In genomic region chr5:68708156-68708841, GRCh38 we compare ENCODE assay signal across 16 cellular contexts.
"Had no signal": no experiment of that assay in that cellular context is flagged by ENCODE, and none has a peak within 500 bp of the region (broad histone marks: within the 10 kb centered on the region; RNA-seq: fewer than 3 reads in every experiment).

No MANE protein-coding gene starts in this region.

- ATAC-seq: activated CD4-positive, CD25-positive, alpha-beta regulatory T cell treated with anti-CD3 and anti-CD28 coated beads, Interleukin-2, amount 50 U/mL, for 24 hours; activated T-cell treated with anti-CD3 and anti-CD28 coated beads, Interleukin-2, amount 50 U/mL, for 4 hours; left colon; lower lobe of right lung; natural killer cell; stimulated activated memory B cell treated with anti-CD40 and anti-IgM and Interleukin-4, amounts not matched to agents 10 μg/mL and 1 μg/mL and 100 μg/mL, for 72 hours had no signal

- H3K27me3 ChIP-seq: tibial artery, uterus had no signal

- H3K27ac Mint-ChIP-seq: activated CD4-positive, alpha-beta T cell treated with anti-CD3 and anti-CD28 coated beads, Interleukin-2, amount 10 ng/mL, durations not matched to agents 7 days and 5 days; activated naive CD4-positive, alpha-beta T cell treated with anti-CD3 and anti-CD28 coated beads for 36 hours; natural killer cell; stimulated activated memory B cell treated with anti-CD40 and anti-IgM and Interleukin-4, amounts not matched to agents 10 μg/mL and 1 μg/mL and 100 μg/mL, for 72 hours had no signal

- H3K4me3 Mint-ChIP-seq: activated CD4-positive, alpha-beta T cell treated with anti-CD3 and anti-CD28 coated beads, Interleukin-2, amount 10 ng/mL, durations not matched to agents 7 days and 5 days; activated naive CD4-positive, alpha-beta T cell treated with anti-CD3 and anti-CD28 coated beads for 36 hours; activated T-cell treated with anti-CD3 and anti-CD28 coated beads, Interleukin-2, amount 50 U/mL, for 4 hours; natural killer cell; stimulated activated memory B cell treated with anti-CD40 and anti-IgM and Interleukin-4, amounts not matched to agents 10 μg/mL and 1 μg/mL and 100 μg/mL, for 72 hours had no signal

- H3K36me3 ChIP-seq: lower lobe of right lung, tibial artery, uterus had no signal

- H3K36me3 Mint-ChIP-seq: natural killer cell; stimulated activated memory B cell treated with anti-CD40 and anti-IgM and Interleukin-4, amounts not matched to agents 10 μg/mL and 1 μg/mL and 100 μg/mL, for 72 hours had no signal

- DNase-seq: activated CD4-positive, alpha-beta T cell treated with anti-CD3 and anti-CD28 coated beads, Interleukin-2, amount 10 ng/mL, durations not matched to agents 7 days and 5 days; activated CD8-positive, alpha-beta memory T cell treated with anti-CD3 and anti-CD28 coated beads, Interleukin-2, amount 50 U/mL, for 4 hours; activated naive CD4-positive, alpha-beta T cell treated with anti-CD3 and anti-CD28 coated beads for 36 hours; activated T-cell treated with anti-CD3 and anti-CD28 coated beads, Interleukin-2, amount 50 U/mL, for 4 hours; foreskin melanocyte; hypothalamus; islet precursor cell; left colon; lower lobe of right lung; natural killer cell; stimulated activated CD4-positive, alpha-beta T cell treated with anti-CD3 and anti-CD28 coated beads, Interleukin-4, amount 100 ng/mL, for 4 hours; T1000; tibial artery; uterus had no signal

- H3K27ac ChIP-seq: lower lobe of right lung, tibial artery, uterus had no signal

- H3K4me3 ChIP-seq: lower lobe of right lung, tibial artery, uterus had no signal

- H3K4me1 ChIP-seq: lower lobe of right lung, tibial artery, uterus had no signal

- H3K9me3 ChIP-seq: lower lobe of right lung, tibial artery, uterus had no signal

- H3K9me3 Mint-ChIP-seq: activated CD4-positive, alpha-beta T cell treated with anti-CD3 and anti-CD28 coated beads, Interleukin-2, amount 10 ng/mL, durations not matched to agents 7 days and 5 days; activated naive CD4-positive, alpha-beta T cell treated with anti-CD3 and anti-CD28 coated beads for 36 hours; activated T-cell treated with anti-CD3 and anti-CD28 coated beads, Interleukin-2, amount 50 U/mL, for 4 hours; stimulated activated memory B cell treated with anti-CD40 and anti-IgM and Interleukin-4, amounts not matched to agents 10 μg/mL and 1 μg/mL and 100 μg/mL, for 72 hours had no signal
